In genomic region chr7:47938574-47939165, GRCh38 we compare ENCODE assay signal across 14 cellular contexts. TPM values are rescaled to one million over a fixed set of nuclear protein-coding genes. Genes with fewer than 3 reads are reported as not detected.
DNase-seq lines count a peak whose midpoint lies in the region; ATAC-seq and TF ChIP-seq lines count a peak whose summit lies in the region.
"Had no signal": no experiment of that assay in that cellular context is flagged by ENCODE, and none has a peak within 500 bp of the region (broad histone marks: within the 10 kb centered on the region; RNA-seq: fewer than 3 reads in every experiment).

No MANE protein-coding gene starts in this region.

- TF ChIP-seq RAD21 in Ishikawa (IDR thresholded peaks at IDR 0.05; ENCODE audit: low read depth), result peak; percentile 42; the same call in 1 of the 2 replicates

- ATAC-seq in upper lobe of right lung, result no peak
- ATAC-seq: T-cell had no signal

- H3K4me1 Mint-ChIP-seq in progenitor cell of endocrine pancreas (ENCODE audit: low read depth), result peaks cover 35% of the 10 kb centered on the region
- H3K4me1 Mint-ChIP-seq in glutamatergic neuron (ENCODE audit: low read depth, unreplicated experiment), result no peaks in the 10 kb centered on the region

- no peak for TF ChIP-seq EP300 in Ishikawa (IDR thresholded peaks at IDR 0.05; ENCODE audit: borderline replicate concordance)

- H3K9me3 Mint-ChIP-seq in progenitor cell of endocrine pancreas (ENCODE audit: low read depth) (no peaks in the 10 kb centered on the region), glutamatergic neuron (ENCODE audit: unreplicated experiment) (peaks cover 2% of the 10 kb centered on the region)
- H3K9me3 Mint-ChIP-seq: IgD-negative memory B cell, T-cell had no signal

- intact Hi-C loops in upper lobe of right lung (cut with DNase I), result no loop called here

- H3K4me1 ChIP-seq in upper lobe of right lung, result peaks cover 29% of the 10 kb centered on the region

- H3K27ac Mint-ChIP-seq in progenitor cell of endocrine pancreas (no peak overlapping the region), glutamatergic neuron (ENCODE audit: unreplicated experiment) (no peak overlapping the region)
- H3K27ac Mint-ChIP-seq: T-cell had no signal

- no peaks in the 10 kb centered on the region for H3K27me3 ChIP-seq in upper lobe of right lung
- H3K27me3 ChIP-seq: dorsolateral prefrontal cortex had no signal

- H3K36me3 Mint-ChIP-seq in progenitor cell of endocrine pancreas (ENCODE audit: insufficient read depth), result no peaks in the 10 kb centered on the region
- no peaks in the 10 kb centered on the region for H3K36me3 Mint-ChIP-seq in glutamatergic neuron (ENCODE audit: unreplicated experiment)
- H3K36me3 Mint-ChIP-seq: IgD-negative memory B cell had no signal

- H3K4me3 Mint-ChIP-seq in progenitor cell of endocrine pancreas (ENCODE audit: low read depth), result no peak overlapping the region
- no peak overlapping the region for H3K4me3 Mint-ChIP-seq in glutamatergic neuron (ENCODE audit: unreplicated experiment)
- H3K4me3 Mint-ChIP-seq: T-cell had no signal

- no peak overlapping the region for H3K4me3 ChIP-seq in upper lobe of right lung
- H3K4me3 ChIP-seq: dorsolateral prefrontal cortex had no signal

- H3K27ac ChIP-seq in VCaP, result no peak overlapping the region
- H3K27ac ChIP-seq in upper lobe of right lung, result no peak overlapping the region

- no peaks in the 10 kb centered on the region for H3K9me3 ChIP-seq in upper lobe of right lung

- H3K27me3 Mint-ChIP-seq in progenitor cell of endocrine pancreas, result no peaks in the 10 kb centered on the region
- H3K27me3 Mint-ChIP-seq in glutamatergic neuron (ENCODE audit: unreplicated experiment), result peaks cover 2% of the 10 kb centered on the region
- H3K27me3 Mint-ChIP-seq: T-cell had no signal

- TF ChIP-seq CTCF in VCaP (conservative IDR thresholded peaks at IDR 0.05) (peak; percentile 35), progenitor cell of endocrine pancreas (IDR thresholded peaks at IDR 0.05; ENCODE audit: unreplicated experiment) (peak; percentile 39), upper lobe of right lung (IDR thresholded peaks at IDR 0.05) (no peak), glutamatergic neuron (IDR thresholded peaks at IDR 0.05; ENCODE audit: partially characterized antibody, unreplicated experiment) (no peak)

- peak; percentile 28 for DNase-seq in NCI-H748 (lab: John Stamatoyannopoulos, UW; ENCODE audit: unreplicated experiment)
- DNase-seq in NCI-H748 treated with DMSO at 0.1 percent for 48 hours (lab: John Stamatoyannopoulos, UW), result no peak
- DNase-seq in progenitor cell of endocrine pancreas (ENCODE audit: low spot score, unreplicated experiment), result no peak
- DNase-seq in upper lobe of right lung, result no peak
- no peak for DNase-seq in iPS-NIHi7 (ENCODE audit: extremely low spot score)
- no peak for DNase-seq in glutamatergic neuron
- DNase-seq: activated T-cell treated with anti-CD3 and anti-CD28 coated beads, Interleukin-2, amount 50 U/mL, for 48 hours; DMS153; dorsolateral prefrontal cortex; midbrain had no signal

- H3K36me3 ChIP-seq in upper lobe of right lung, result no peaks in the 10 kb centered on the region

TF ChIP-seq in Ishikawa, 13 proteins besides CTCF, POLR2A, EP300 and RAD21:
- TF ChIP-seq CEBPB (IDR thresholded peaks at IDR 0.05) (no peak), TAF1 (IDR thresholded peaks at IDR 0.05; ENCODE audit: low read depth) (no peak), TCF12 (IDR thresholded peaks at IDR 0.05; ENCODE audit: low read depth) (no peak), CREB1 (IDR thresholded peaks at IDR 0.05; ENCODE audit: low read depth) (no peak), FOXM1 (IDR thresholded peaks at IDR 0.05; ENCODE audit: borderline replicate concordance, low read depth) (no peak), TEAD4 (IDR thresholded peaks at IDR 0.05) (no peak), YY1 (IDR thresholded peaks at IDR 0.05; ENCODE audit: low read depth) (no peak), NFIC (IDR thresholded peaks at IDR 0.05) (no peak), EGR1 (IDR thresholded peaks at IDR 0.05) (no peak), ZBTB7A (IDR thresholded peaks at IDR 0.05; ENCODE audit: low read depth) (no peak)
- TF ChIP-seq, protein P1, sequence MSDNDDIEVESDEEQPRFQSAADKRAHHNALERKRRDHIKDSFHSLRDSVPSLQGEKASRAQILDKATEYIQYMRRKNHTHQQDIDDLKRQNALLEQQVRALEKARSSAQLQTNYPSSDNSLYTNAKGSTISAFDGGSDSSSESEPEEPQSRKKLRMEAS (IDR thresholded peaks at IDR 0.05), result no peak
- TF ChIP-seq, protein P2, sequence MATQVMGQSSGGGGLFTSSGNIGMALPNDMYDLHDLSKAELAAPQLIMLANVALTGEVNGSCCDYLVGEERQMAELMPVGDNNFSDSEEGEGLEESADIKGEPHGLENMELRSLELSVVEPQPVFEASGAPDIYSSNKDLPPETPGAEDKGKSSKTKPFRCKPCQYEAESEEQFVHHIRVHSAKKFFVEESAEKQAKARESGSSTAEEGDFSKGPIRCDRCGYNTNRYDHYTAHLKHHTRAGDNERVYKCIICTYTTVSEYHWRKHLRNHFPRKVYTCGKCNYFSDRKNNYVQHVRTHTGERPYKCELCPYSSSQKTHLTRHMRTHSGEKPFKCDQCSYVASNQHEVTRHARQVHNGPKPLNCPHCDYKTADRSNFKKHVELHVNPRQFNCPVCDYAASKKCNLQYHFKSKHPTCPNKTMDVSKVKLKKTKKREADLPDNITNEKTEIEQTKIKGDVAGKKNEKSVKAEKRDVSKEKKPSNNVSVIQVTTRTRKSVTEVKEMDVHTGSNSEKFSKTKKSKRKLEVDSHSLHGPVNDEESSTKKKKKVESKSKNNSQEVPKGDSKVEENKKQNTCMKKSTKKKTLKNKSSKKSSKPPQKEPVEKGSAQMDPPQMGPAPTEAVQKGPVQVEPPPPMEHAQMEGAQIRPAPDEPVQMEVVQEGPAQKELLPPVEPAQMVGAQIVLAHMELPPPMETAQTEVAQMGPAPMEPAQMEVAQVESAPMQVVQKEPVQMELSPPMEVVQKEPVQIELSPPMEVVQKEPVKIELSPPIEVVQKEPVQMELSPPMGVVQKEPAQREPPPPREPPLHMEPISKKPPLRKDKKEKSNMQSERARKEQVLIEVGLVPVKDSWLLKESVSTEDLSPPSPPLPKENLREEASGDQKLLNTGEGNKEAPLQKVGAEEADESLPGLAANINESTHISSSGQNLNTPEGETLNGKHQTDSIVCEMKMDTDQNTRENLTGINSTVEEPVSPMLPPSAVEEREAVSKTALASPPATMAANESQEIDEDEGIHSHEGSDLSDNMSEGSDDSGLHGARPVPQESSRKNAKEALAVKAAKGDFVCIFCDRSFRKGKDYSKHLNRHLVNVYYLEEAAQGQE (IDR thresholded peaks at IDR 0.05; ENCODE audit: low read depth), result no peak
- TF ChIP-seq, protein P3, sequence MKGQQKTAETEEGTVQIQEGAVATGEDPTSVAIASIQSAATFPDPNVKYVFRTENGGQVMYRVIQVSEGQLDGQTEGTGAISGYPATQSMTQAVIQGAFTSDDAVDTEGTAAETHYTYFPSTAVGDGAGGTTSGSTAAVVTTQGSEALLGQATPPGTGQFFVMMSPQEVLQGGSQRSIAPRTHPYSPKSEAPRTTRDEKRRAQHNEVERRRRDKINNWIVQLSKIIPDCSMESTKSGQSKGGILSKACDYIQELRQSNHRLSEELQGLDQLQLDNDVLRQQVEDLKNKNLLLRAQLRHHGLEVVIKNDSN (IDR thresholded peaks at IDR 0.05), result no peak

RNA-seq across cellular contexts. Expression of gene PKD1L1, which starts 9.6 kb away (rescaled TPM):
- total RNA-seq in progenitor cell of endocrine pancreas (0.67 and 0.89 TPM in 2 replicates), upper lobe of right lung (1.0 TPM), glutamatergic neuron (ENCODE audit: unreplicated experiment) (0.17 TPM)

RNA-seq across cellular contexts. Expression of gene HUS1, which starts 40.7 kb away (rescaled TPM):
- total RNA-seq in progenitor cell of endocrine pancreas, result 45.1 and 50.0 TPM in 2 replicates
- total RNA-seq in upper lobe of right lung, result 34.5 TPM
- total RNA-seq in glutamatergic neuron (ENCODE audit: unreplicated experiment), result 40.6 TPM

Comparison
In these comparisons a context has a peak if more than half of its experiments do, and no peak if none do; other contexts are left out.
1. CTCF ChIP-seq: peak in VCaP (single experiment) and progenitor cell of endocrine pancreas (single experiment); none in upper lobe of right lung (single experiment) and glutamatergic neuron (single experiment).